26 cellular contexts compared by ENCODE assay signal in the genomic region with DNA sequence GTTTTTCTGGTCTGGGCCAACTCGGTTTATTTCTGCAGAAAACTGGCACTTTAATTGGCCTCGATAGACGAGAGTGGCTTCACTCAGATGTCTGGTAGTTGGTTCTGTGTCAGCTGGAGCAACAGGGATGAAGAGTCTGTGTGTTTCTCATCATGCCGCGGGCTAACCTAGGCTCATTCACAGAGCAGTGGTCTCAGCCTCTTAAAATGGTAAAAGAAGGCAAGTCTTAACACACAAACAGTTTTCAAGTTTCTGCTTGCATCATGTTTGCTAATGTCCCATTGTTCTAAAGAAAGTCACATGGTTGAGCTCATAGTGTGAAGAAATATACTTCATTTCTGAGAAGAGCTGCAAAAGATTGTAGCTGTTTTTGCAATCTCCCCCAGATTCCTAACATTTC. TPM values are rescaled to one million over a fixed set of nuclear protein-coding genes. Genes with fewer than 3 reads are reported as not detected.
DNase-seq lines count a peak whose midpoint lies in the region; ATAC-seq, FAIRE-seq and TF ChIP-seq lines count a peak whose summit lies in the region.
"Had no signal": no experiment of that assay in that cellular context is flagged by ENCODE, and none has a peak within 500 bp of the region (broad histone marks: within the 10 kb centered on the region; RNA-seq: fewer than 3 reads in every experiment).

No MANE protein-coding gene starts in this region.

- H3K23ac ChIP-seq in neuronal stem cell (ENCODE audit: low read depth, low read length, poor library complexity): no peak overlapping the region

- H2BK120ac ChIP-seq in neuronal stem cell (ENCODE audit: low read depth, low read length): no peak overlapping the region

- DNase-seq in CD14-positive monocyte (ENCODE audit: low spot score) (no peak), NB4 (ENCODE audit: low read depth) (peak; percentile 93), adipocyte (ENCODE audit: low read depth) (no peak), fibroblast of pulmonary artery (ENCODE audit: low read depth) (peak; percentile 89), neuronal stem cell (ENCODE audit: low spot score) (no peak), GM12891 (ENCODE audit: insufficient read length, low spot score) (no peak)
- no peak for DNase-seq in activated naive CD4-positive, alpha-beta T cell treated with Interleukin-2 at 50 U/mL for 16 hours
- DNase-seq in CD4-positive, alpha-beta T cell: no peak
- DNase-seq: activated CD4-positive, alpha-beta T cell treated with anti-CD3 and anti-CD28 coated beads, Interleukin-2, amount 50 U/mL, for 48 hours; activated naive CD4-positive, alpha-beta T cell treated with anti-CD3 and anti-CD28 coated beads for 36 hours; activated T-cell treated with anti-CD3 and anti-CD28 coated beads for 4 hours; DMS153; dorsolateral prefrontal cortex; GM23248; NCI-H1092; NCI-H2171; NCI-H69; stimulated activated CD4-positive, alpha-beta T cell treated with anti-CD3 and anti-CD28 coated beads, Interleukin-2, amount 100 ng/mL, for 24 hours; stimulated activated naive CD8-positive, alpha-beta T cell treated with anti-CD3 and anti-CD28 coated beads, Interleukin-15, amount 100 ng/mL, for 72 hours had no signal

- intact Hi-C loops in CD14-positive monocyte (cut with micrococcal nuclease): no loop called here
- intact Hi-C loops in CD4-positive, alpha-beta T cell (cut with DNase I, micrococcal nuclease): no loop called here

- H3K9me3 Mint-ChIP-seq in CD14-positive monocyte: peaks cover 0 to 5% (median 0%) of the 10 kb centered on the region in 7 donors
- H3K9me3 Mint-ChIP-seq in CD4-positive, alpha-beta T cell: no peaks in the 10 kb centered on the region
- H3K9me3 Mint-ChIP-seq: activated naive CD4-positive, alpha-beta T cell treated with anti-CD3 and anti-CD28 coated beads for 36 hours; IgD-negative memory B cell; stimulated activated naive CD8-positive, alpha-beta T cell treated with anti-CD3 and anti-CD28 coated beads, Interleukin-15, amount 100 ng/mL, for 72 hours; type B pancreatic cell had no signal

- FAIRE-seq in GM12891 (lab: Jason Lieb, UNC): no peak
- FAIRE-seq: A549 had no signal

- POLR2A ChIA-PET in CD4-positive, alpha-beta T cell (lab: Charles Lee): interaction anchor here (0.9 to 1.3 kb wide), 3 partner anchors 59 to 62 kb away, joined by 3 to 5 read pairs (median 3); partner anchors contain the start of gene AAK1

- H3K4ac ChIP-seq in neuronal stem cell (ENCODE audit: low read length): no peak overlapping the region

- CTCF ChIA-PET in CD4-positive, alpha-beta T cell (lab: Charles Lee): no interaction called here

- no peak overlapping the region for H2BK12ac ChIP-seq in neuronal stem cell (ENCODE audit: low read length)

- WGBS in neuronal stem cell (ENCODE audit: extremely low coverage in 2 of 2, insufficient read length in 2 of 2, insufficient replicate concordance in 1 of 2), 2 donors: no CpG with 5 or more reads among the region's 5 CpGs

- H3K27ac ChIP-seq in neuronal stem cell (replicated peaks; ENCODE audit: low read length): no peak overlapping the region
- no peak overlapping the region for H3K27ac ChIP-seq in CD4-positive, alpha-beta T cell (ENCODE audit: low read depth, low read length)
- H3K27ac ChIP-seq: A549, C4-2B, esophagus muscularis mucosa, GM23248, VCaP had no signal

- H3K14ac ChIP-seq in neuronal stem cell (ENCODE audit: low read length): no peak overlapping the region

- peak overlapping the region; percentile 88 to 98 (median 95) for H3K27ac Mint-ChIP-seq in CD14-positive monocyte
- H3K27ac Mint-ChIP-seq in CD4-positive, alpha-beta T cell: no peak overlapping the region
- H3K27ac Mint-ChIP-seq: activated naive CD4-positive, alpha-beta T cell treated with anti-CD3 and anti-CD28 coated beads for 36 hours; IgD-negative memory B cell; stimulated activated naive CD8-positive, alpha-beta T cell treated with anti-CD3 and anti-CD28 coated beads, Interleukin-15, amount 100 ng/mL, for 72 hours; type B pancreatic cell had no signal

- H4K91ac ChIP-seq in neuronal stem cell (ENCODE audit: low read depth, low read length, poor library complexity): no peak overlapping the region

- ATAC-seq in CD4-positive, alpha-beta T cell (ENCODE audit: poor library complexity): no peak
- ATAC-seq: A549; stimulated activated naive CD8-positive, alpha-beta T cell treated with anti-CD3 and anti-CD28 coated beads, Interleukin-15, amount 100 ng/mL, for 72 hours had no signal

- H2BK15ac ChIP-seq in neuronal stem cell (ENCODE audit: low read length): no peak overlapping the region

- peaks cover 45% of the 10 kb centered on the region for H3K4me1 Mint-ChIP-seq in CD14-positive monocyte
- H3K4me1 Mint-ChIP-seq in CD4-positive, alpha-beta T cell (ENCODE audit: low read depth): peaks cover 9% of the 10 kb centered on the region

- H3K18ac ChIP-seq in neuronal stem cell (ENCODE audit: low read length): no peak overlapping the region

- H3K4me3 ChIP-seq in NB4 (ENCODE audit: low read depth, low read length) (peak overlapping the region; percentile 27), adipocyte (ENCODE audit: low read length) (no peak overlapping the region), fibroblast of pulmonary artery (replicated peaks; ENCODE audit: low read depth, low read length) (no peak overlapping the region), neuronal stem cell (ENCODE audit: low read length in 2 of 2) (no peak overlapping the region)
- H3K4me3 ChIP-seq: A549, dorsolateral prefrontal cortex, esophagus muscularis mucosa, GM23248, lung had no signal

- H2AK5ac ChIP-seq in neuronal stem cell (ENCODE audit: low read depth, low read length): no peak overlapping the region

- H3K27me3 Mint-ChIP-seq in CD14-positive monocyte (ENCODE audit: low read depth in 3 of 3): peaks cover 0 to 4% (median 0%) of the 10 kb centered on the region in 3 donors
- H3K27me3 Mint-ChIP-seq in CD4-positive, alpha-beta T cell: no peaks in the 10 kb centered on the region
- H3K27me3 Mint-ChIP-seq: stimulated activated naive CD8-positive, alpha-beta T cell treated with anti-CD3 and anti-CD28 coated beads, Interleukin-15, amount 100 ng/mL, for 72 hours; type B pancreatic cell had no signal

- peak overlapping the region; percentile 25 to 83 for H3K4me3 Mint-ChIP-seq in CD14-positive monocyte
- H3K4me3 Mint-ChIP-seq in CD4-positive, alpha-beta T cell: no peak overlapping the region
- H3K4me3 Mint-ChIP-seq: activated naive CD4-positive, alpha-beta T cell treated with anti-CD3 and anti-CD28 coated beads for 36 hours; IgD-negative memory B cell; stimulated activated naive CD8-positive, alpha-beta T cell treated with anti-CD3 and anti-CD28 coated beads, Interleukin-15, amount 100 ng/mL, for 72 hours; type B pancreatic cell had no signal

- no peak overlapping the region for H3K4me2 ChIP-seq in neuronal stem cell (ENCODE audit: insufficient read depth, low read length, poor library complexity, severe bottlenecking)
- H3K4me2 ChIP-seq: A549 had no signal

- no peaks in the 10 kb centered on the region for H3K36me3 Mint-ChIP-seq in CD14-positive monocyte
- no peaks in the 10 kb centered on the region for H3K36me3 Mint-ChIP-seq in CD4-positive, alpha-beta T cell (ENCODE audit: low read depth)
- H3K36me3 Mint-ChIP-seq: type B pancreatic cell had no signal

- H3K36me3 ChIP-seq in adipocyte (ENCODE audit: control insufficient read depth, insufficient read depth, low read length, severe bottlenecking): no peaks in the 10 kb centered on the region
- H3K36me3 ChIP-seq in neuronal stem cell (replicated peaks in 1 of 2; ENCODE audit: control insufficient read depth in 2 of 2, insufficient read depth in 2 of 2, low read length in 2 of 2): peaks cover 0 to 2% of the 10 kb centered on the region in 2 donors
- H3K36me3 ChIP-seq: esophagus muscularis mucosa had no signal

- H3K9ac ChIP-seq in adipocyte (ENCODE audit: low read length): peak overlapping the region; percentile 27
- H3K9ac ChIP-seq in neuronal stem cell (ENCODE audit: low read depth, low read length, poor library complexity): no peak overlapping the region
- H3K9ac ChIP-seq: GM23248 had no signal

- H3K27me3 ChIP-seq in adipocyte (replicated peaks; ENCODE audit: control insufficient read depth, insufficient read depth, low read length) (no peaks in the 10 kb centered on the region), neuronal stem cell (ENCODE audit: control insufficient read depth in 3 of 3, insufficient read depth in 3 of 3, low read depth in 1 of 3, low read length in 3 of 3) (no peaks in the 10 kb centered on the region)
- H3K27me3 ChIP-seq in CD4-positive, alpha-beta T cell (ENCODE audit: control insufficient read depth, insufficient read depth, low read length): no peaks in the 10 kb centered on the region
- H3K27me3 ChIP-seq: dorsolateral prefrontal cortex, esophagus muscularis mucosa had no signal

- no peak overlapping the region for H4K8ac ChIP-seq in neuronal stem cell (ENCODE audit: low read depth, low read length)

- peak; percentile 43 for TF ChIP-seq POLR2A in NB4 (IDR thresholded peaks at IDR 0.05; ENCODE audit: extremely low read depth, insufficient read length)
- TF ChIP-seq POLR2A in GM12891 (IDR thresholded peaks at IDR 0.05; ENCODE audit: low read depth, low read length): no peak

- peaks cover 18% of the 10 kb centered on the region for H3K4me1 ChIP-seq in adipocyte (ENCODE audit: control insufficient read depth, insufficient read depth, low read length)
- peaks cover 2% of the 10 kb centered on the region in 2 donors for H3K4me1 ChIP-seq in neuronal stem cell (ENCODE audit: control insufficient read depth in 2 of 2, insufficient read depth in 1 of 2, low read depth in 1 of 2, low read length in 2 of 2)
- H3K4me1 ChIP-seq: A549, esophagus muscularis mucosa had no signal

- no peak overlapping the region for H2BK5ac ChIP-seq in neuronal stem cell (ENCODE audit: low read length)

- H2AFZ ChIP-seq in neuronal stem cell (ENCODE audit: low read length): no peak overlapping the region
- H2AFZ ChIP-seq: GM23248 had no signal

- H3K79me1 ChIP-seq in neuronal stem cell (ENCODE audit: low read depth, low read length): no peaks in the 10 kb centered on the region

- TF ChIP-seq CTCF in CD14-positive monocyte (IDR thresholded peaks at IDR 0.05) (no peak), NB4 (IDR thresholded peaks at IDR 0.05; ENCODE audit: low read depth, low read length) (no peak), fibroblast of pulmonary artery (IDR thresholded peaks at IDR 0.05; ENCODE audit: low read length, missing control alignments) (no peak)
- no peak for TF ChIP-seq CTCF in CD4-positive, alpha-beta T cell (IDR thresholded peaks at IDR 0.05)

- H3K9me3 ChIP-seq in adipocyte (ENCODE audit: control insufficient read depth, low read length) (no peaks in the 10 kb centered on the region), neuronal stem cell (replicated peaks in 1 of 2; ENCODE audit: control insufficient read depth in 2 of 2, insufficient read depth in 1 of 2, low read depth in 1 of 2, low read length in 2 of 2) (no peaks in the 10 kb centered on the region)
- no peaks in the 10 kb centered on the region for H3K9me3 ChIP-seq in CD4-positive, alpha-beta T cell (ENCODE audit: control insufficient read depth, low read length)
- H3K9me3 ChIP-seq: A549, esophagus muscularis mucosa had no signal

TF ChIP-seq in GM12891, 5 proteins besides CTCF, POLR2A, EP300 and RAD21 (continues in another document):
- TF ChIP-seq POLR2AphosphoS5 (IDR thresholded peaks at IDR 0.05; ENCODE audit: low read depth, low read length): no peak

RNA-seq across cellular contexts. Expression of gene ANXA4, which starts 37.5 kb away (rescaled TPM):
- 10 to 100 TPM; 64.7 to 95.7 TPM for polyA plus RNA-seq in CD14-positive monocyte
- polyA plus RNA-seq in neuronal stem cell (2013, experiment 1 of 2): 6.2 TPM
- 6.6 TPM for polyA plus RNA-seq in neuronal stem cell (2013, experiment 2 of 2)
- 51.1 TPM for polyA plus RNA-seq in GM12891 (2012; ENCODE audit: low read depth, missing spikeins)
- 1 to 10 TPM; 4.0 to 5.3 TPM for total RNA-seq in CD4-positive, alpha-beta T cell

Comparison
In these comparisons a context has a peak if more than half of its experiments do, and no peak if none do; other contexts are left out.
1. DNase-seq: peak in NB4 (single experiment) and fibroblast of pulmonary artery (single experiment); none in CD14-positive monocyte (single experiment), adipocyte (single experiment), neuronal stem cell (single experiment), GM12891 (single experiment), activated naive CD4-positive, alpha-beta T cell treated with Interleukin-2 at 50 U/mL for 16 hours (single experiment) and CD4-positive, alpha-beta T cell (0 of 10).